Comparison of ENCODE assay signal across 19 cellular contexts in the genomic region with DNA sequence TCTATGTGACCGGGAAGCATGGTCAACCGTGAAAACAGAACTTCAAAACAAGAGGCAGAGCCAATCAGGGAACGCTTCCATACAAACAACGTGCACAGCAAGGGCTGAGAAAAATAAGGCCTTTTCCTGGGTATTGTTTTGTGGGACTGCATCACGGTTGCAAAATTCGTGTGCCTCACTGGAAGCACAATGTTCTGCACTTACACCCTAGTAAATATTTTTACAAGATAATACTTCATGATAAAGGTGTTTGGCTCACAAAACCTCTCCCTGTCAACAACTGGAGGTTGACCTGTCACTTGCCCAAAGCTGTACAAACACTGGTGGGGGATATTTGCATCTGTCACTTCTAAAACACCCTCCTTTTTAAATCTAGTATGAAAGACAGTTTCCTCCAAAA. TPM values are rescaled to one million over a fixed set of nuclear protein-coding genes. Genes with fewer than 3 reads are reported as not detected.
DNase-seq lines count a peak whose midpoint lies in the region; ATAC-seq and TF ChIP-seq lines count a peak whose summit lies in the region.
"Had no signal": no experiment of that assay in that cellular context is flagged by ENCODE, and none has a peak within 500 bp of the region (broad histone marks: within the 10 kb centered on the region; RNA-seq: fewer than 3 reads in every experiment).

No MANE protein-coding gene starts in this region.

- H3K9me2 ChIP-seq in PC-9 (ENCODE audit: insufficient read depth) = no peaks in the 10 kb centered on the region

- H3K18ac ChIP-seq in neuronal stem cell (ENCODE audit: low read length) = no peak overlapping the region

- H2BK12ac ChIP-seq in neuronal stem cell (ENCODE audit: low read length) = no peak overlapping the region

- in situ Hi-C loops in transverse colon (cut with MboI; ENCODE audit: low pct_ligation_motif_present in 1 of 4, low pct_unique_long_range_greater_than_20kb in 1 of 4, low sequenced_read_pairs in 3 of 4) = no loop called here

- H3K79me1 ChIP-seq in neuronal stem cell (ENCODE audit: low read depth, low read length) = no peaks in the 10 kb centered on the region

- 67 to 77% methylated on average over 6 of the region's 6 CpGs for whole genome bisulfite sequencing in esophagus squamous epithelium, 2 donors
- WGBS in transverse colon (ENCODE audit: low coverage in 1 of 2), 2 donors = 60 to 73% methylated on average over 3 to 6 of the region's 6 CpGs
- no CpG with 5 or more reads among the region's 6 CpGs for WGBS in neuronal stem cell (ENCODE audit: extremely low coverage in 2 of 2, insufficient read length in 2 of 2, insufficient replicate concordance in 1 of 2), 2 donors

- no peak overlapping the region for H2AFZ ChIP-seq in PC-9
- H2AFZ ChIP-seq in neuronal stem cell (ENCODE audit: low read length) = no peak overlapping the region
- H2AFZ ChIP-seq: GM23338 had no signal

- no peak overlapping the region for H2BK120ac ChIP-seq in neuronal stem cell (ENCODE audit: low read depth, low read length)

- 0 out of 2 replicates have a peak overlapping the region, but pooled peaks have one; percentile 12 for H3K27ac ChIP-seq in PC-9
- H3K27ac ChIP-seq in esophagus squamous epithelium = peak overlapping the region; percentile 47 to 84 (median 78)
- peak overlapping the region; percentile 70 to 85 for H3K27ac ChIP-seq in thoracic aorta
- H3K27ac ChIP-seq in transverse colon = no peak overlapping the region
- H3K27ac ChIP-seq in neuronal stem cell (replicated peaks; ENCODE audit: low read length) = no peak overlapping the region

- no peaks in the 10 kb centered on the region for H3K79me2 ChIP-seq in PC-9 (ENCODE audit: low read depth)

- H3K4me3 ChIP-seq in PC-9 (no peak overlapping the region), esophagus squamous epithelium (no peak overlapping the region), thoracic aorta (peak overlapping the region; percentile 57), transverse colon (no peak overlapping the region), neuronal stem cell (ENCODE audit: low read length in 2 of 2) (no peak overlapping the region)
- H3K4me3 ChIP-seq: GM23338 had no signal

- no peak for TF ChIP-seq CTCF in PC-9 (conservative IDR thresholded peaks at IDR 0.05)
- TF ChIP-seq CTCF in esophagus squamous epithelium (IDR thresholded peaks at IDR 0.05) = no peak
- no peak for TF ChIP-seq CTCF in thoracic aorta (IDR thresholded peaks at IDR 0.05)
- no peak for TF ChIP-seq CTCF in transverse colon (IDR thresholded peaks at IDR 0.05)

- ATAC-seq in thoracic aorta (ENCODE audit: insufficient number of reproducible peaks, low FRiP score, low read depth) (no peak), HG02852 (IDR thresholded peaks at IDR 0.05; ENCODE audit: unreplicated experiment) (no peak)
- ATAC-seq: esophagus mucosa, GM23338 had no signal

- no peak overlapping the region for H3K4ac ChIP-seq in neuronal stem cell (ENCODE audit: low read length)

- peaks cover 1% of the 10 kb centered on the region; the same call in 1 of the 2 replicates for H3F3A ChIP-seq in PC-9 (ENCODE audit: insufficient read depth, low read depth)

- no peak overlapping the region for H3K9ac ChIP-seq in neuronal stem cell (ENCODE audit: low read depth, low read length, poor library complexity)

- no peak overlapping the region for H2BK5ac ChIP-seq in neuronal stem cell (ENCODE audit: low read length)

- no peak overlapping the region for H3K23ac ChIP-seq in neuronal stem cell (ENCODE audit: low read depth, low read length, poor library complexity)

- no peaks in the 10 kb centered on the region for H3K27me3 ChIP-seq in PC-9 (ENCODE audit: insufficient read depth, low read depth)
- no peaks in the 10 kb centered on the region for H3K27me3 ChIP-seq in esophagus squamous epithelium
- no peaks in the 10 kb centered on the region for H3K27me3 ChIP-seq in thoracic aorta (replicated peaks; ENCODE audit: insufficient read depth)
- H3K27me3 ChIP-seq in transverse colon = no peaks in the 10 kb centered on the region
- H3K27me3 ChIP-seq in neuronal stem cell (ENCODE audit: control insufficient read depth in 3 of 3, insufficient read depth in 3 of 3, low read depth in 1 of 3, low read length in 3 of 3) = no peaks in the 10 kb centered on the region

- peaks cover 7% of the 10 kb centered on the region for H3K4me1 ChIP-seq in PC-9 (replicated peaks; ENCODE audit: insufficient read depth)
- peaks cover 11 to 37% (median 19%) of the 10 kb centered on the region in 3 donors for H3K4me1 ChIP-seq in esophagus squamous epithelium
- H3K4me1 ChIP-seq in thoracic aorta (ENCODE audit: control insufficient read depth in 1 of 2, low read depth in 2 of 2) = peaks cover 20 to 39% of the 10 kb centered on the region in 2 donors
- peaks cover 0 to 19% (median 4%) of the 10 kb centered on the region in 4 donors for H3K4me1 ChIP-seq in transverse colon
- peaks cover 2 to 20% of the 10 kb centered on the region in 2 donors for H3K4me1 ChIP-seq in neuronal stem cell (ENCODE audit: control insufficient read depth in 2 of 2, insufficient read depth in 1 of 2, low read depth in 1 of 2, low read length in 2 of 2)

- TF ChIP-seq POLR2A in esophagus squamous epithelium (IDR thresholded peaks at IDR 0.05) (no peak), transverse colon (IDR thresholded peaks at IDR 0.05) (no peak)

- H3K4me2 ChIP-seq in PC-9 (no peak overlapping the region), neuronal stem cell (ENCODE audit: insufficient read depth, low read length, poor library complexity, severe bottlenecking) (no peak overlapping the region)
- H3K4me2 ChIP-seq: GM23338 had no signal

- H4K91ac ChIP-seq in neuronal stem cell (ENCODE audit: low read depth, low read length, poor library complexity) = no peak overlapping the region

- no peak overlapping the region for H2AK5ac ChIP-seq in neuronal stem cell (ENCODE audit: low read depth, low read length)

- DNase-seq in PC-9 = peak in 1 of 2 experiments; percentile 64
- no peak for DNase-seq in esophagus squamous epithelium (lab: John Stamatoyannopoulos, UW)
- peak; percentile 40 to 94 for DNase-seq in lung microvascular endothelial cell (ENCODE audit: low read depth in 2 of 2)
- no peak for DNase-seq in thoracic aorta (ENCODE audit: low spot score)
- DNase-seq in transverse colon = no peak
- DNase-seq in DMS 273 (lab: John Stamatoyannopoulos, UW; ENCODE audit: unreplicated experiment) = no peak
- DNase-seq in neuronal stem cell (ENCODE audit: low spot score) = no peak
- DNase-seq: activated B cell treated with CpG ODN at 0.5 μM for 24 hours, anterior cingulate cortex, cortex of kidney, GF-D8, hypothalamus, KG1, NCI-H1092, NCI-H69, T-helper 2 cell had no signal

- intact Hi-C loops in PC-9 (cut with micrococcal nuclease; ENCODE audit: unreplicated experiment) (no loop called here), esophagus squamous epithelium (cut with DNase I) (no loop called here), transverse colon (cut with DNase I; ENCODE audit: low total_unique reads) (no loop called here)

- H3K9me3 ChIP-seq in PC-9 (ENCODE audit: insufficient read depth, low read depth) = no peaks in the 10 kb centered on the region
- H3K9me3 ChIP-seq in esophagus squamous epithelium = no peaks in the 10 kb centered on the region
- H3K9me3 ChIP-seq in thoracic aorta = no peaks in the 10 kb centered on the region
- no peaks in the 10 kb centered on the region for H3K9me3 ChIP-seq in transverse colon
- no peaks in the 10 kb centered on the region for H3K9me3 ChIP-seq in neuronal stem cell (replicated peaks in 1 of 2; ENCODE audit: control insufficient read depth in 2 of 2, insufficient read depth in 1 of 2, low read depth in 1 of 2, low read length in 2 of 2)

- no peak for TF ChIP-seq EP300 in transverse colon (IDR thresholded peaks at IDR 0.05; ENCODE audit: low read depth)

- no peaks in the 10 kb centered on the region for H4K20me1 ChIP-seq in PC-9 (ENCODE audit: insufficient read depth)

- no TSS peak for BruUV-seq in PC-9 (replicated peaks; lab: Mats Ljungman, UMichigan)

- no peak overlapping the region for H4K8ac ChIP-seq in neuronal stem cell (ENCODE audit: low read depth, low read length)

- no peak overlapping the region for H3K14ac ChIP-seq in neuronal stem cell (ENCODE audit: low read length)

- CTCF ChIA-PET in PC-9 (lab: Charles Lee) = interaction anchor here (0.6 kb wide), 1 partner anchor 123 kb away, joined by 5 read pairs; no protein-coding TSS in a partner anchor

- H2BK15ac ChIP-seq in neuronal stem cell (ENCODE audit: low read length) = no peak overlapping the region

- no peaks in the 10 kb centered on the region for H3K36me3 ChIP-seq in PC-9 (ENCODE audit: low read depth)
- H3K36me3 ChIP-seq in esophagus squamous epithelium = no peaks in the 10 kb centered on the region
- H3K36me3 ChIP-seq in thoracic aorta = no peaks in the 10 kb centered on the region
- no peaks in the 10 kb centered on the region for H3K36me3 ChIP-seq in transverse colon
- H3K36me3 ChIP-seq in neuronal stem cell (replicated peaks in 1 of 2; ENCODE audit: control insufficient read depth in 2 of 2, insufficient read depth in 2 of 2, low read length in 2 of 2) = no peaks in the 10 kb centered on the region

- POLR2A ChIA-PET in PC-9 (lab: Charles Lee; ENCODE audit: unreplicated experiment) = interaction anchor here (0.7 kb wide), 1 partner anchor 38 kb away, joined by 3 read pairs; no protein-coding TSS in a partner anchor

RNA-seq across cellular contexts. Expression of a gene that starts 37.0 kb away (rescaled TPM):
- total RNA-seq in PC-9 (2021) (27.7 and 41.9 TPM in 2 replicates), esophagus squamous epithelium (10 to 100 TPM; 39.6 to 91.2 (median 74.2) TPM), lung microvascular endothelial cell (63.2 and 170 TPM in 2 replicates), thoracic aorta (100 to 1,000 TPM; 170 to 201 TPM), transverse colon (100 to 1,000 TPM; 140 to 304 (median 291) TPM)
- polyA plus RNA-seq in neuronal stem cell (2013, experiment 1 of 2) = 12.9 TPM
- 13.2 TPM for polyA plus RNA-seq in neuronal stem cell (2013, experiment 2 of 2)

Comparison
In these comparisons a context has a peak if more than half of its experiments do, and no peak if none do; other contexts are left out.
1. DNase-seq: peak in lung microvascular endothelial cell (2 of 2); none in esophagus squamous epithelium (single experiment), thoracic aorta (single experiment), transverse colon (single experiment), DMS 273 (single experiment) and neuronal stem cell (single experiment).
2. H3K27ac ChIP-seq: peak in PC-9 (single experiment), esophagus squamous epithelium (4 of 4) and thoracic aorta (2 of 2); none in transverse colon (0 of 4) and neuronal stem cell (single experiment).